15 cellular contexts compared by ENCODE assay signal in the genomic region with DNA sequence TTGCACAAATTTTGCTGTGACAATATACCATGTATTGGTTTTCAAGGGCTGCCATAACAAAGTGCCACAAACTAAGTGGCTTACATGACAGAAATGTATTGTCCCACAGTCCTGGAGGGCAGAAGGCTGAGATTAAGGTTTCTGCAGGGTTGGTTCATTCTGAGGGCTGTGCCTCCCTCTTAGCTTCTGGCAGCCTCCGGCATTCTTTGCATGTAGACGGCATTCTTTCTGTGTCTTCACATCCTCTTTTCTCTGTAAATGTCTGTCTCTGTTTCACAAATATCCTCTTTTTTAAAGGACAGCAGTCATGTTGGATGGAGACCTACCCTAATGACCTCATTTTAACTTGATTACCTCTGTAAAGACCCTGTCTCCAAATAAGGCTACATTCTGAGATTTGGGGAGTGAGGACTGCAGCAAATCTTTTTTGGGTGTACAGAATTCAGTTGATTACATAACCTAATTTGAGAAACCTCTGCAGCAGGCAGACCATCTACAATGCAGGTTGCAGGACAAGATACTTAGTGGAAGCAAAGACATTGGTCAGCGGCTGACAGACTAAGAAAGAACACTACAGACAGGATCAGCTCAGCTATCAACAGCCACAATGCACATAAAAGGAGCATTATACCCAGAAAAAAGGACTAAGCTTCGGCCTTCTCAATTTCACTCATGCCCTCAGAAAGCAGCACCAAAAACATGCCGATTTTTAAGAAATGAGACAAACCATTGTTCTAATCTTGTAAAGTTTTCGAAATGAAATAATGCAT.
DNase-seq lines count a peak whose midpoint lies in the region; TF ChIP-seq lines count a peak whose summit lies in the region.
"Had no signal": no experiment of that assay in that cellular context is flagged by ENCODE, and none has a peak within 500 bp of the region (broad histone marks: within the 10 kb centered on the region; RNA-seq: fewer than 3 reads in every experiment).

No MANE protein-coding gene starts in this region.

- no peaks in the 10 kb centered on the region for H3K36me3 ChIP-seq in SK-N-SH (replicated peaks in 1 of 2; ENCODE audit: control insufficient read depth in 1 of 2, insufficient read depth in 2 of 2, low read length in 1 of 2)
- H3K36me3 ChIP-seq: left ventricle myocardium inferior, right lobe of liver, upper lobe of right lung had no signal

- no peak for TF ChIP-seq EP300 in SK-N-SH (IDR thresholded peaks at IDR 0.05; ENCODE audit: borderline replicate concordance in 1 of 2, low read depth in 1 of 2, low read length in 1 of 2)

- TF ChIP-seq CTCF in SK-N-SH (IDR thresholded peaks at IDR 0.05) = no peak

- H2AFZ ChIP-seq in SK-N-SH (ENCODE audit: low read depth) = peak overlapping the region; percentile 53; the same call in 1 of the 2 replicates

- H4K20me1 ChIP-seq in SK-N-SH (ENCODE audit: insufficient read depth) = no peaks in the 10 kb centered on the region

- H3K4me2 ChIP-seq in SK-N-SH = peak overlapping the region; percentile 14

- no peaks in the 10 kb centered on the region for H3K9me2 ChIP-seq in SK-N-SH

- no peak overlapping the region for H3K27ac ChIP-seq in SK-N-SH (ENCODE audit: low read depth in 2 of 2, low read length in 1 of 2)
- H3K27ac ChIP-seq: left ventricle myocardium inferior, right lobe of liver, upper lobe of right lung had no signal

- H3K9me3 ChIP-seq in SK-N-SH = no peaks in the 10 kb centered on the region
- H3K9me3 ChIP-seq: left ventricle myocardium inferior, right lobe of liver, upper lobe of right lung had no signal

- H3K79me2 ChIP-seq in SK-N-SH (ENCODE audit: insufficient read depth) = no peaks in the 10 kb centered on the region

- peaks cover 12% of the 10 kb centered on the region for H3F3A ChIP-seq in SK-N-SH (replicated peaks; ENCODE audit: insufficient read depth)

- CTCF ChIA-PET in SK-N-SH (lab: Yijun Ruan, JAX) = interaction anchor here (1.0 kb wide), 1 partner anchor 113 kb away, joined by 3 read pairs; no protein-coding TSS in a partner anchor

- 51% methylated on average over 6 of the region's 6 CpGs for WGBS in SK-N-SH (ENCODE audit: low lambda C conversion rate)

- TF ChIP-seq RAD21 in SK-N-SH (IDR thresholded peaks at IDR 0.05; ENCODE audit: low read length) = no peak

- POLR2A ChIA-PET in SK-N-SH (lab: Yijun Ruan, JAX) = no interaction called here

- peaks cover 7 to 16% of the 10 kb centered on the region in 2 experiments; a peak in 3 of 4 replicates for H3K4me1 ChIP-seq in SK-N-SH (ENCODE audit: control insufficient read depth in 1 of 2, insufficient read depth in 2 of 2, low read depth in 1 of 2, low read length in 1 of 2)
- H3K4me1 ChIP-seq: upper lobe of right lung had no signal

- no peak overlapping the region for H3K4me3 ChIP-seq in SK-N-SH (ENCODE audit: low read depth in 2 of 2, low read length in 1 of 2)
- H3K4me3 ChIP-seq: left ventricle myocardium inferior, right lobe of liver, upper lobe of right lung had no signal

- DNase-seq in M059J (ENCODE audit: low read depth) (peak; percentile 9), SK-N-SH (no peak), globus pallidus (ENCODE audit: low spot score) (peak; percentile 24), pons (ENCODE audit: low spot score) (peak; percentile 65), cerebellar nuclear complex (lab: John Stamatoyannopoulos, UW) (no peak), cerebellum (ENCODE audit: low spot score) (no peak)
- no peak for DNase-seq in stimulated activated CD4-positive, alpha-beta T cell treated with anti-CD3 and anti-CD28 coated beads, Interleukin-1b, Interleukin-23, amount 100 ng/mL, for 48 hours
- DNase-seq: activated CD4-positive, alpha-beta T cell treated with anti-CD3 and anti-CD28 coated beads for 36 hours; activated naive CD8-positive, alpha-beta T cell treated with anti-CD3 and anti-CD28 coated beads, Interleukin-2, amount 10 ng/mL, durations not matched to agents 7 days and 5 days; left ventricle myocardium inferior; MM.1S; NCI-H2171; right lobe of liver; stimulated activated CD4-positive, alpha-beta T cell treated with anti-CD3 and anti-CD28 coated beads, Interleukin-4, amount 100 ng/mL, for 4 hours; upper lobe of right lung had no signal

- no peaks in the 10 kb centered on the region for H3K27me3 ChIP-seq in SK-N-SH (ENCODE audit: insufficient read depth)
- H3K27me3 ChIP-seq: right lobe of liver, upper lobe of right lung had no signal

- H3K9ac ChIP-seq in SK-N-SH = no peak overlapping the region

TF ChIP-seq in SK-N-SH, 30 proteins besides CTCF, POLR2A, EP300 and RAD21:
- TF ChIP-seq, protein P1, sequence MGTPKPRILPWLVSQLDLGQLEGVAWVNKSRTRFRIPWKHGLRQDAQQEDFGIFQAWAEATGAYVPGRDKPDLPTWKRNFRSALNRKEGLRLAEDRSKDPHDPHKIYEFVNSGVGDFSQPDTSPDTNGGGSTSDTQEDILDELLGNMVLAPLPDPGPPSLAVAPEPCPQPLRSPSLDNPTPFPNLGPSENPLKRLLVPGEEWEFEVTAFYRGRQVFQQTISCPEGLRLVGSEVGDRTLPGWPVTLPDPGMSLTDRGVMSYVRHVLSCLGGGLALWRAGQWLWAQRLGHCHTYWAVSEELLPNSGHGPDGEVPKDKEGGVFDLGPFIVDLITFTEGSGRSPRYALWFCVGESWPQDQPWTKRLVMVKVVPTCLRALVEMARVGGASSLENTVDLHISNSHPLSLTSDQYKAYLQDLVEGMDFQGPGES (IDR thresholded peaks at IDR 0.05; ENCODE audit: low read depth, low read length) = no peak
- TF ChIP-seq MXI1 (IDR thresholded peaks at IDR 0.05; ENCODE audit: low read depth, low read length) (no peak), NRF1 (IDR thresholded peaks at IDR 0.05; ENCODE audit: low read depth, low read length) (no peak), CHD2 (IDR thresholded peaks at IDR 0.05; ENCODE audit: low read length, partially characterized antibody) (no peak), TCF12 (IDR thresholded peaks at IDR 0.05) (no peak), TAF1 (IDR thresholded peaks at IDR 0.05; ENCODE audit: borderline replicate concordance, low read depth, low read length) (no peak), MEF2A (IDR thresholded peaks at IDR 0.05; ENCODE audit: borderline replicate concordance, low read depth) (no peak), NFIC (IDR thresholded peaks at IDR 0.05; ENCODE audit: borderline replicate concordance) (no peak), YY1 (IDR thresholded peaks at IDR 0.05; ENCODE audit: low read depth) (no peak), FOSL2 (IDR thresholded peaks at IDR 0.05; ENCODE audit: borderline replicate concordance, low read depth) (no peak), GATA2 (CRISPR knock-in tag; IDR thresholded peaks at IDR 0.05) (no peak), GABPA (IDR thresholded peaks at IDR 0.05; ENCODE audit: low read depth) (no peak), JUND (IDR thresholded peaks at IDR 0.05) (no peak), SIN3A (IDR thresholded peaks at IDR 0.05; ENCODE audit: borderline replicate concordance, low read depth, low read length) (no peak)
- TF ChIP-seq, protein P2, sequence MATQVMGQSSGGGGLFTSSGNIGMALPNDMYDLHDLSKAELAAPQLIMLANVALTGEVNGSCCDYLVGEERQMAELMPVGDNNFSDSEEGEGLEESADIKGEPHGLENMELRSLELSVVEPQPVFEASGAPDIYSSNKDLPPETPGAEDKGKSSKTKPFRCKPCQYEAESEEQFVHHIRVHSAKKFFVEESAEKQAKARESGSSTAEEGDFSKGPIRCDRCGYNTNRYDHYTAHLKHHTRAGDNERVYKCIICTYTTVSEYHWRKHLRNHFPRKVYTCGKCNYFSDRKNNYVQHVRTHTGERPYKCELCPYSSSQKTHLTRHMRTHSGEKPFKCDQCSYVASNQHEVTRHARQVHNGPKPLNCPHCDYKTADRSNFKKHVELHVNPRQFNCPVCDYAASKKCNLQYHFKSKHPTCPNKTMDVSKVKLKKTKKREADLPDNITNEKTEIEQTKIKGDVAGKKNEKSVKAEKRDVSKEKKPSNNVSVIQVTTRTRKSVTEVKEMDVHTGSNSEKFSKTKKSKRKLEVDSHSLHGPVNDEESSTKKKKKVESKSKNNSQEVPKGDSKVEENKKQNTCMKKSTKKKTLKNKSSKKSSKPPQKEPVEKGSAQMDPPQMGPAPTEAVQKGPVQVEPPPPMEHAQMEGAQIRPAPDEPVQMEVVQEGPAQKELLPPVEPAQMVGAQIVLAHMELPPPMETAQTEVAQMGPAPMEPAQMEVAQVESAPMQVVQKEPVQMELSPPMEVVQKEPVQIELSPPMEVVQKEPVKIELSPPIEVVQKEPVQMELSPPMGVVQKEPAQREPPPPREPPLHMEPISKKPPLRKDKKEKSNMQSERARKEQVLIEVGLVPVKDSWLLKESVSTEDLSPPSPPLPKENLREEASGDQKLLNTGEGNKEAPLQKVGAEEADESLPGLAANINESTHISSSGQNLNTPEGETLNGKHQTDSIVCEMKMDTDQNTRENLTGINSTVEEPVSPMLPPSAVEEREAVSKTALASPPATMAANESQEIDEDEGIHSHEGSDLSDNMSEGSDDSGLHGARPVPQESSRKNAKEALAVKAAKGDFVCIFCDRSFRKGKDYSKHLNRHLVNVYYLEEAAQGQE (IDR thresholded peaks at IDR 0.05; ENCODE audit: low read depth, low read length) = no peak
- TF ChIP-seq, protein P3, sequence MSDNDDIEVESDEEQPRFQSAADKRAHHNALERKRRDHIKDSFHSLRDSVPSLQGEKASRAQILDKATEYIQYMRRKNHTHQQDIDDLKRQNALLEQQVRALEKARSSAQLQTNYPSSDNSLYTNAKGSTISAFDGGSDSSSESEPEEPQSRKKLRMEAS (IDR thresholded peaks at IDR 0.05; ENCODE audit: low read depth) = no peak
- TF ChIP-seq, protein P4, sequence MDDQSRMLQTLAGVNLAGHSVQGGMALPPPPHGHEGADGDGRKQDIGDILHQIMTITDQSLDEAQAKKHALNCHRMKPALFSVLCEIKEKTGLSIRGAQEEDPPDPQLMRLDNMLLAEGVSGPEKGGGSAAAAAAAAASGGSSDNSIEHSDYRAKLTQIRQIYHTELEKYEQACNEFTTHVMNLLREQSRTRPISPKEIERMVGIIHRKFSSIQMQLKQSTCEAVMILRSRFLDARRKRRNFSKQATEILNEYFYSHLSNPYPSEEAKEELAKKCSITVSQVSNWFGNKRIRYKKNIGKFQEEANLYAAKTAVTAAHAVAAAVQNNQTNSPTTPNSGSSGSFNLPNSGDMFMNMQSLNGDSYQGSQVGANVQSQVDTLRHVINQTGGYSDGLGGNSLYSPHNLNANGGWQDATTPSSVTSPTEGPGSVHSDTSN (IDR thresholded peaks at IDR 0.05) = no peak
TF ChIP-seq in SK-N-SH: peak in this region for 0.

Comparison
In these comparisons a context has a peak if more than half of its experiments do, and no peak if none do; other contexts are left out.
1. DNase-seq: peak in M059J (single experiment), globus pallidus (single experiment) and pons (single experiment); none in SK-N-SH (single experiment), cerebellar nuclear complex (0 of 2), stimulated activated CD4-positive, alpha-beta T cell treated with anti-CD3 and anti-CD28 coated beads, Interleukin-1b, Interleukin-23, amount 100 ng/mL, for 48 hours (single experiment) and cerebellum (single experiment).